Comparison of ENCODE assay signal across 8 cellular contexts in the genomic region with DNA sequence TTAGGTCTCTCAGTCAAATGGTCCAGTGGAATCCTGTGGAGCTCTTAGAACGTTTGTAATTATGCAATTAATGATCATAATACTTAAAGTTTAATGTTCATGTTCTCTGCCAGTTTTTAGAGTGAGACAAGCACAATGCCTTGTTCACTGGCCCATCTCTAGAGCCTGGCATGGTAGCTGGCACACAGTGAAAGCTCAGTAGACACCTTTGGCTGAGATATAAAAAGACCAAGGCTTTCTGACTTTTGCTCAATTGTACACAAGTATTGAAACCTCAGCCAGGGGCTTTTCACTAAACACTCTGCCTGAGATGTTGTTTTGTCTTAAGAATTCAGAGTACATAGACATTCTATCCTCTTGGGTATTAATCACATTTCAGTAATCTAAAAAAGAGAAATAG.
DNase-seq lines count a peak whose midpoint lies in the region; ATAC-seq, FAIRE-seq and TF ChIP-seq lines count a peak whose summit lies in the region.

No MANE protein-coding gene starts in this region.

- H3K79me1 ChIP-seq in H9 (ENCODE audit: insufficient read depth, low read depth, low read length, poor library complexity, severe bottlenecking), result no peaks in the 10 kb centered on the region

- no peak overlapping the region for H3K56ac ChIP-seq in H9 (ENCODE audit: insufficient read length, low read depth, low read length)

- H3K4me1 Mint-ChIP-seq in H9, result peaks cover 21 to 31% of the 10 kb centered on the region in 2 experiments

- no peak overlapping the region for H2AK5ac ChIP-seq in H9 (ENCODE audit: insufficient read length, low read length)

- no peaks in the 10 kb centered on the region for H3K27me3 ChIP-seq in endothelial cell of umbilical vein (ENCODE audit: control insufficient read depth in 2 of 2, insufficient read depth in 2 of 2, low read length in 2 of 2)
- H3K27me3 ChIP-seq in H9 (ENCODE audit: insufficient read depth, low read length), result no peaks in the 10 kb centered on the region

- no peaks in the 10 kb centered on the region for H4K20me1 ChIP-seq in endothelial cell of umbilical vein (replicated peaks; ENCODE audit: control insufficient read depth, extremely low read depth, insufficient read depth, low read length)
- no peaks in the 10 kb centered on the region for H4K20me1 ChIP-seq in H9 (ENCODE audit: control insufficient read depth, insufficient read depth, insufficient read length)

- no peak overlapping the region for H3K27ac Mint-ChIP-seq in H9

- no peak overlapping the region for H3K23ac ChIP-seq in H9 (ENCODE audit: insufficient read length, low read depth, low read length)

- peak; percentile 42 for ATAC-seq in GM19035 (IDR thresholded peaks at IDR 0.05; ENCODE audit: unreplicated experiment)
- peak; percentile 37 for ATAC-seq in HG03342 (IDR thresholded peaks at IDR 0.05; ENCODE audit: unreplicated experiment)

- H2BK12ac ChIP-seq in H9 (ENCODE audit: insufficient read length, low read depth, low read length), result no peak overlapping the region

- WGBS in H9 (ENCODE audit: extremely low coverage, insufficient read length, low lambda C conversion rate), result no CpG with 5 or more reads among the region's 1 CpG

- POLR2A ChIA-PET in endothelial cell of umbilical vein (lab: Charles Lee), result interaction anchor here (2.2 kb wide), 1 partner anchor 242 kb away, joined by 7 read pairs; a partner anchor contains a TSS

- no peaks in the 10 kb centered on the region for H3K36me3 ChIP-seq in endothelial cell of umbilical vein (ENCODE audit: control insufficient read depth in 2 of 2, extremely low read depth in 1 of 2, insufficient read depth in 2 of 2, low read length in 2 of 2)

- H3K9me1 ChIP-seq in endothelial cell of umbilical vein (replicated peaks; ENCODE audit: control insufficient read depth, extremely low read depth, insufficient read depth, low read length), result no peaks in the 10 kb centered on the region

- no peak for TF ChIP-seq POLR2A in endothelial cell of umbilical vein (IDR thresholded peaks at IDR 0.05; ENCODE audit: low read depth, low read length)

- H3K4me2 ChIP-seq in endothelial cell of umbilical vein (ENCODE audit: insufficient read depth, low read length) (peak overlapping the region; percentile 40), H9 (ENCODE audit: insufficient read depth, insufficient read length, low read length) (no peak overlapping the region)

- H3K9me3 Mint-ChIP-seq in H9, result no peaks in the 10 kb centered on the region

- dilution Hi-C loops in endothelial cell of umbilical vein (cut with MboI; ENCODE audit: extremely low pct_ligation_motif_present, low sequenced_read_pairs), result no loop called here

- H2BK5ac ChIP-seq in H9 (ENCODE audit: insufficient read length, low read length), result no peak overlapping the region

- H3K4me3 ChIP-seq in endothelial cell of umbilical vein (replicated peaks in 1 of 3; ENCODE audit: insufficient read depth in 1 of 3, low read depth in 1 of 3, low read length in 3 of 3), result no peak overlapping the region

- H2BK20ac ChIP-seq in H9 (ENCODE audit: low read depth, low read length, poor library complexity, severe bottlenecking), result no peak overlapping the region

- H3K27me3 Mint-ChIP-seq in H9 (ENCODE audit: low read depth), result no peaks in the 10 kb centered on the region

- H4K8ac ChIP-seq in H9 (replicated peaks; ENCODE audit: insufficient read length, low read depth, low read length), result no peak overlapping the region

- DNase-seq in endothelial cell of umbilical vein (ENCODE audit: low read depth, low spot score) (no peak), NCI-H524 treated with DMSO at 0.1 percent for 48 hours (lab: John Stamatoyannopoulos, UW) (no peak), nucleus accumbens (lab: John Stamatoyannopoulos, UW) (no peak), H9 (no peak)
- no peak for DNase-seq in stimulated activated CD4-positive, alpha-beta T cell treated with anti-CD3 and anti-CD28 coated beads, Interleukin-12 subunit alpha, Interleukin-12 subunit beta, amount 100 ng/mL, for 4 hours

- no peak overlapping the region for H3K14ac ChIP-seq in H9 (ENCODE audit: insufficient read depth, low read length)

- H3K9ac ChIP-seq in endothelial cell of umbilical vein (replicated peaks; ENCODE audit: extremely low read depth, insufficient read depth, low read length) (peak overlapping the region; percentile 3), H9 (ENCODE audit: extremely low read depth, insufficient read length, low read length) (no peak overlapping the region)

- H3K27ac ChIP-seq in 22Rv1, result peak overlapping the region; percentile 69
- H3K27ac ChIP-seq in endothelial cell of umbilical vein (ENCODE audit: insufficient read depth, low read depth, low read length), result peak overlapping the region; percentile 64
- H3K27ac ChIP-seq in H9 (ENCODE audit: insufficient read length, low read depth, low read length), result no peak overlapping the region

- H3K4me3 Mint-ChIP-seq in H9, result no peak overlapping the region

- FAIRE-seq in endothelial cell of umbilical vein (lab: Jason Lieb, UNC), result no peak

- no peak overlapping the region for H3K4ac ChIP-seq in H9 (ENCODE audit: low read depth, low read length)

- H3K9me3 ChIP-seq in endothelial cell of umbilical vein (replicated peaks; ENCODE audit: control insufficient read depth, insufficient read depth, low read length) (no peaks in the 10 kb centered on the region), H9 (ENCODE audit: control insufficient read depth, low read depth, low read length) (no peaks in the 10 kb centered on the region)

- no peaks in the 10 kb centered on the region for H3K23me2 ChIP-seq in H9 (ENCODE audit: insufficient read length, low read depth, low read length, poor library complexity, severe bottlenecking)

- H3K36me3 Mint-ChIP-seq in H9 (ENCODE audit: insufficient read depth in 1 of 3, low read depth in 3 of 3), result no peaks in the 10 kb centered on the region

- CTCF ChIA-PET in endothelial cell of umbilical vein (lab: Charles Lee), result interaction anchor here (1.2 to 2.1 kb wide), 5 partner anchors 10 to 153 kb away, joined by 3 to 9 read pairs (median 5); no protein-coding TSS in a partner anchor

- no peak overlapping the region for H2BK15ac ChIP-seq in H9 (ENCODE audit: low read depth, low read length)

- H4K91ac ChIP-seq in H9 (ENCODE audit: insufficient read length, low read depth, low read length), result no peak overlapping the region

- TSS peak; percentile 36 for BruUV-seq in endothelial cell of umbilical vein (replicated peaks; lab: Mats Ljungman, UMichigan)

- no peak overlapping the region for H3T11ph ChIP-seq in H9 (ENCODE audit: low read length)

- H3K18ac ChIP-seq in H9 (ENCODE audit: insufficient read length, low read depth, low read length), result no peak overlapping the region

- no peak overlapping the region for H4K5ac ChIP-seq in H9 (ENCODE audit: insufficient read length, low read depth, low read length)

- H2BK120ac ChIP-seq in H9 (ENCODE audit: low read depth, low read length, poor library complexity, severe bottlenecking), result no peak overlapping the region

- TF ChIP-seq CTCF in 22Rv1 (IDR thresholded peaks at IDR 0.05) (no peak), endothelial cell of umbilical vein (IDR thresholded peaks at IDR 0.05; ENCODE audit: extremely low read depth in 1 of 2, insufficient read depth in 1 of 2, low read depth in 1 of 2, low read length in 2 of 2) (no peak), H9 (conservative IDR thresholded peaks at IDR 0.05) (no peak)

- peaks cover 33% of the 10 kb centered on the region for H3K4me1 ChIP-seq in endothelial cell of umbilical vein (ENCODE audit: control insufficient read depth, extremely low read depth, insufficient read depth, low read length)
- no peaks in the 10 kb centered on the region; the same call in 1 of the 2 replicates for H3K4me1 ChIP-seq in H9 (ENCODE audit: insufficient read depth, low read length)

- peak overlapping the region; percentile 3 for H2AFZ ChIP-seq in endothelial cell of umbilical vein (ENCODE audit: low read depth, low read length)
- H2AFZ ChIP-seq in H9 (ENCODE audit: low read length), result no peak overlapping the region

- H3K79me2 ChIP-seq in endothelial cell of umbilical vein (ENCODE audit: control insufficient read depth, insufficient read depth, low read length) (no peaks in the 10 kb centered on the region), H9 (ENCODE audit: insufficient read depth, low read length) (no peaks in the 10 kb centered on the region)

- intact Hi-C loops in endothelial cell of umbilical vein (cut with micrococcal nuclease), result loop anchor here (1.0 kb wide), 1 partner anchor 304 kb away; no protein-coding TSS in a partner anchor

TF ChIP-seq in endothelial cell of umbilical vein, 7 proteins besides CTCF, POLR2A, EP300 and RAD21:
- TF ChIP-seq GATA2 (IDR thresholded peaks at IDR 0.05; ENCODE audit: insufficient read depth, insufficient read length, low read depth, low read length) (no peak), MYC (IDR thresholded peaks at IDR 0.05; ENCODE audit: low read depth, low read length) (no peak), EZH2 (IDR thresholded peaks at IDR 0.05; ENCODE audit: borderline replicate concordance, low read depth, low read length, severe bottlenecking) (no peak), POLR2AphosphoS5 (IDR thresholded peaks at IDR 0.05; ENCODE audit: insufficient read depth, low read depth, low read length) (no peak), FOS (IDR thresholded peaks at IDR 0.05; ENCODE audit: borderline replicate concordance, insufficient read depth, low read length) (no peak), JUN (IDR thresholded peaks at IDR 0.05; ENCODE audit: borderline replicate concordance, insufficient read depth, insufficient read length, low read depth) (no peak)
- TF ChIP-seq, protein P1, sequence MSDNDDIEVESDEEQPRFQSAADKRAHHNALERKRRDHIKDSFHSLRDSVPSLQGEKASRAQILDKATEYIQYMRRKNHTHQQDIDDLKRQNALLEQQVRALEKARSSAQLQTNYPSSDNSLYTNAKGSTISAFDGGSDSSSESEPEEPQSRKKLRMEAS (IDR thresholded peaks at IDR 0.05; ENCODE audit: insufficient read depth, insufficient read length), result no peak
TF ChIP-seq in endothelial cell of umbilical vein: peak in this region for 0.
